In genomic region chr11:73359930-73360742, GRCh38 we compare ENCODE assay signal across 1 cellular context.
TF ChIP-seq lines count a peak whose summit lies in the region.

No MANE protein-coding gene starts in this region.

TF ChIP-seq in GM23338, 12 proteins besides CTCF, POLR2A, EP300 and RAD21 (continued from another document):
- TF ChIP-seq REST (IDR thresholded peaks at IDR 0.05; ENCODE audit: unreplicated experiment): no peak
- TF ChIP-seq STAT1 (IDR thresholded peaks at IDR 0.05; ENCODE audit: unreplicated experiment): no peak
- no peak for TF ChIP-seq EZH2phosphoT487 (IDR thresholded peaks at IDR 0.05; ENCODE audit: unreplicated experiment)
